9 cellular contexts compared by ENCODE assay signal in genomic region chr12:65232490-65233077, GRCh38. TPM values are rescaled to one million over a fixed set of nuclear protein-coding genes. Genes with fewer than 3 reads are reported as not detected.
DNase-seq lines count a peak whose midpoint lies in the region; ATAC-seq, FAIRE-seq and TF ChIP-seq lines count a peak whose summit lies in the region.
"Had no signal": no experiment of that assay in that cellular context is flagged by ENCODE, and none has a peak within 500 bp of the region (broad histone marks: within the 10 kb centered on the region; RNA-seq: fewer than 3 reads in every experiment).

No MANE protein-coding gene starts in this region.

- H3K4me3 ChIP-seq in HepG2 (replicated peaks in 1 of 3; ENCODE audit: insufficient read depth in 1 of 3, low read depth in 2 of 3, low read length in 3 of 3) = no peak overlapping the region
- H3K4me3 ChIP-seq in effector memory CD4-positive, alpha-beta T cell (ENCODE audit: insufficient read depth, low read depth, low read length, poor library complexity, severe bottlenecking) = no peak overlapping the region

- no peaks in the 10 kb centered on the region for H3K27me3 ChIP-seq in CD4-positive, alpha-beta T cell (ENCODE audit: control insufficient read depth, insufficient read depth, low read length)
- H3K27me3 ChIP-seq in HepG2 (ENCODE audit: control insufficient read depth in 1 of 2, insufficient read depth in 2 of 2, low read length in 2 of 2) = no peaks in the 10 kb centered on the region
- no peaks in the 10 kb centered on the region for H3K27me3 ChIP-seq in effector memory CD4-positive, alpha-beta T cell (replicated peaks; ENCODE audit: control insufficient read depth, insufficient read depth, low read length, poor library complexity, severe bottlenecking)

- H3K79me2 ChIP-seq in HepG2 (ENCODE audit: insufficient read depth, low read length) = peaks cover 6% of the 10 kb centered on the region

- no peaks in the 10 kb centered on the region for H3K27me3 Mint-ChIP-seq in CD4-positive, alpha-beta T cell
- H3K27me3 Mint-ChIP-seq in activated naive CD8-positive, alpha-beta T cell treated with anti-CD3 and anti-CD28 coated beads for 36 hours = no peaks in the 10 kb centered on the region

- H4K20me1 ChIP-seq in HepG2 (ENCODE audit: insufficient read depth, low read length) = no peaks in the 10 kb centered on the region

- no peak overlapping the region for H2AFZ ChIP-seq in HepG2 (ENCODE audit: low read length)

- no peak overlapping the region for H3K4me2 ChIP-seq in HepG2 (ENCODE audit: low read depth, low read length)

- DNase-seq in CD4-positive, alpha-beta T cell = no peak
- DNase-seq in activated naive CD8-positive, alpha-beta T cell treated with anti-CD3 and anti-CD28 coated beads for 36 hours = no peak
- DNase-seq in HepG2 (ENCODE audit: low spot score) = no peak
- no peak for DNase-seq in effector memory CD4-positive, alpha-beta T cell
- DNase-seq in activated CD4-positive, alpha-beta T cell treated with anti-CD3 and anti-CD28 coated beads for 1 hour = no peak
- DNase-seq in MV-4-11 (lab: John Stamatoyannopoulos, UW) = no peak
- DNase-seq in activated gamma-delta T cell treated with Interleukin-2 at 50 U/mL for 16 hours = no peak

- intact Hi-C loops in CD4-positive, alpha-beta T cell (cut with DNase I, micrococcal nuclease) = loop anchor here (1.0 to 10.0 kb wide), 3 partner anchors 341 to 430 kb away; no protein-coding TSS in a partner anchor
- intact Hi-C loops in HepG2 (cut with micrococcal nuclease; ENCODE audit: unreplicated experiment) = loop anchor here (1.0 kb wide), 1 partner anchor 341 kb away; no protein-coding TSS in a partner anchor

- FAIRE-seq in HepG2 (lab: Jason Lieb, UNC) = no peak

- in situ Hi-C loops in HepG2 (cut with HindIII; ENCODE audit: extremely low pct_ligation_motif_present, low pct_unique_long_range_greater_than_20kb) = no loop called here

- H3K9me3 Mint-ChIP-seq in CD4-positive, alpha-beta T cell = peaks cover 4% of the 10 kb centered on the region
- H3K9me3 Mint-ChIP-seq in activated naive CD8-positive, alpha-beta T cell treated with anti-CD3 and anti-CD28 coated beads for 36 hours = peaks cover 14% of the 10 kb centered on the region

- H3K36me3 Mint-ChIP-seq in CD4-positive, alpha-beta T cell (ENCODE audit: low read depth) = peaks cover 30% of the 10 kb centered on the region
- peaks cover 31% of the 10 kb centered on the region for H3K36me3 Mint-ChIP-seq in activated naive CD8-positive, alpha-beta T cell treated with anti-CD3 and anti-CD28 coated beads for 36 hours

- TF ChIP-seq CTCF in CD4-positive, alpha-beta T cell (IDR thresholded peaks at IDR 0.05) = peak; percentile 74
- TF ChIP-seq CTCF in HepG2 (CRISPR knock-in tag; IDR thresholded peaks at IDR 0.05) = no peak

- WGBS in HepG2 (ENCODE audit: low lambda C conversion rate) = 79% methylated on average over 3 of the region's 3 CpGs

- H3K27ac ChIP-seq in CD4-positive, alpha-beta T cell (ENCODE audit: low read depth, low read length) = no peak overlapping the region
- no peak overlapping the region for H3K27ac ChIP-seq in HepG2 (ENCODE audit: extremely low read length, insufficient read depth, low read length)
- H3K27ac ChIP-seq in effector memory CD4-positive, alpha-beta T cell (ENCODE audit: insufficient read depth, low read length, poor library complexity, severe bottlenecking) = no peak overlapping the region
- H3K27ac ChIP-seq: HL-60 had no signal

- H3K36me3 ChIP-seq in HepG2 (replicated peaks in 1 of 2; ENCODE audit: control insufficient read depth in 1 of 2, insufficient read depth in 2 of 2, low read length in 2 of 2) = peaks cover 0 to 13% of the 10 kb centered on the region in 2 experiments; a peak in 4 of 5 replicates
- H3K36me3 ChIP-seq in effector memory CD4-positive, alpha-beta T cell (ENCODE audit: control insufficient read depth, insufficient read depth, low read length) = peaks cover 10% of the 10 kb centered on the region

- H3K4me1 ChIP-seq in HepG2 (ENCODE audit: insufficient read depth, low read length) = no peaks in the 10 kb centered on the region
- no peaks in the 10 kb centered on the region for H3K4me1 ChIP-seq in effector memory CD4-positive, alpha-beta T cell (ENCODE audit: control insufficient read depth, insufficient read depth, low read length, poor library complexity, severe bottlenecking)

- TF ChIP-seq POLR2A in HepG2 (IDR thresholded peaks at IDR 0.05; ENCODE audit: insufficient read depth in 1 of 2, low read depth in 2 of 2, low read length in 2 of 2) = no peak

- no peak overlapping the region for H3K9ac ChIP-seq in HepG2 (ENCODE audit: insufficient read depth, low read depth, low read length)

- CTCF ChIA-PET in CD4-positive, alpha-beta T cell (lab: Charles Lee) = interaction anchor here (0.7 to 2.7 kb wide), 10 partner anchors 8 to 341 kb away, joined by 3 to 20 read pairs (median 4); partner anchors contain the start of gene LEMD3
- CTCF ChIA-PET in HepG2 (lab: Yijun Ruan, JAX; ENCODE audit: low intra/inter-chr PET ratio, low total read pairs) = no interaction called here

- peak overlapping the region; percentile 35 for H3K27ac Mint-ChIP-seq in CD4-positive, alpha-beta T cell
- peak overlapping the region; percentile 52 for H3K27ac Mint-ChIP-seq in activated naive CD8-positive, alpha-beta T cell treated with anti-CD3 and anti-CD28 coated beads for 36 hours

- no peak for TF ChIP-seq EP300 in HepG2 (IDR thresholded peaks at IDR 0.05; ENCODE audit: low read depth in 2 of 2, low read length in 2 of 2)
- TF ChIP-seq EP300 in HepG2 (CRISPR knock-in tag; IDR thresholded peaks at IDR 0.05; ENCODE audit: borderline replicate concordance) = no peak

- peaks cover 21% of the 10 kb centered on the region for H3K9me3 ChIP-seq in CD4-positive, alpha-beta T cell (ENCODE audit: control insufficient read depth, low read length)
- H3K9me3 ChIP-seq in HepG2 (ENCODE audit: low read length) = peaks cover 21% of the 10 kb centered on the region
- no peaks in the 10 kb centered on the region for H3K9me3 ChIP-seq in effector memory CD4-positive, alpha-beta T cell (ENCODE audit: control insufficient read depth, low read length)

- H3K4me1 Mint-ChIP-seq in CD4-positive, alpha-beta T cell (ENCODE audit: low read depth) = peaks cover 10% of the 10 kb centered on the region
- H3K4me1 Mint-ChIP-seq in activated naive CD8-positive, alpha-beta T cell treated with anti-CD3 and anti-CD28 coated beads for 36 hours = peaks cover 15% of the 10 kb centered on the region

- no TSS peak for BruUV-seq in HepG2 (replicated peaks; lab: Mats Ljungman, UMichigan)

- ATAC-seq in CD4-positive, alpha-beta T cell (ENCODE audit: poor library complexity) = peak; percentile 54
- ATAC-seq in HG02798 (IDR thresholded peaks at IDR 0.05; ENCODE audit: poor library complexity, unreplicated experiment) (peak; percentile 41), HepG2 (no peak)

- TF ChIP-seq RAD21 in HepG2 (CRISPR knock-in tag; IDR thresholded peaks at IDR 0.05) = no peak

- no peak overlapping the region for H3K4me3 Mint-ChIP-seq in CD4-positive, alpha-beta T cell
- no peak overlapping the region for H3K4me3 Mint-ChIP-seq in activated naive CD8-positive, alpha-beta T cell treated with anti-CD3 and anti-CD28 coated beads for 36 hours

- POLR2A ChIA-PET in CD4-positive, alpha-beta T cell (lab: Charles Lee) = interaction anchor here (0.6 to 2.0 kb wide), 2 partner anchors 63 to 177 kb away, joined by 3 to 7 read pairs; partner anchors contain the start of gene LEMD3
- POLR2A ChIA-PET in HepG2 (lab: Yijun Ruan, JAX) = no interaction called here

TF ChIP-seq in HepG2, 621 proteins besides CTCF, POLR2A, EP300 and RAD21:
- 0 out of 2 replicates have a peak, but pooled peaks have one; percentile 19 for TF ChIP-seq ARID3A (IDR thresholded peaks at IDR 0.05; ENCODE audit: low read depth, low read length)
- TF ChIP-seq SALL1 (CRISPR knock-in tag; IDR thresholded peaks at IDR 0.05) = no peak

RNA-seq across cellular contexts. Expression of gene MSRB3, which starts 45.9 kb away (rescaled TPM):
- total RNA-seq in CD4-positive, alpha-beta T cell = under 1 TPM in 1 of 2 experiments, not detected in 1; 0.17 TPM
- total RNA-seq in activated naive CD8-positive, alpha-beta T cell treated with anti-CD3 and anti-CD28 coated beads for 36 hours = not detected
- total RNA-seq in HepG2 (2016; rRNA removed; fragmentation: Illumina TruSeq; extraction: Trizol) = 1.4 and 1.5 TPM in 2 replicates
- total RNA-seq in HepG2 (2016; cell fraction: cytosol; rRNA removed; fragmentation: Illumina TruSeq; extraction: Trizol; ENCODE audit: low read depth) = 1.1 and 1.8 TPM in 2 replicates
- total RNA-seq in HepG2 (2016; cell fraction: insoluble cytoplasmic fraction; rRNA removed; fragmentation: Illumina TruSeq; extraction: Trizol) = 0.79 and 2.2 TPM in 2 replicates
- 0.96 and 1.7 TPM in 2 replicates for total RNA-seq in HepG2 (2016; cell fraction: membrane; rRNA removed; fragmentation: Illumina TruSeq; extraction: Trizol)
- 1.4 and 1.5 TPM in 2 replicates for total RNA-seq in HepG2 (2016; cell fraction: nucleus; rRNA removed; fragmentation: Illumina TruSeq; extraction: Trizol)
- polyA plus RNA-seq in HepG2 (2011; rRNA removed) = 1.6 and 1.9 TPM in 2 replicates
- 0.98 and 1.4 TPM in 2 replicates for polyA plus RNA-seq in HepG2 (2011; cell fraction: cytosol; rRNA removed)
- polyA plus RNA-seq in HepG2 (2011; cell fraction: nucleus; rRNA removed) = 0.59 and 0.96 TPM in 2 replicates
- 0.49 and 0.52 TPM in 2 replicates for polyA plus RNA-seq in HepG2 (2012)
- polyA plus RNA-seq in HepG2 (2016; cell fraction: cytosol; fragmentation: Illumina TruSeq; extraction: Trizol; ENCODE audit: low read depth) = 0.66 and 0.92 TPM in 2 replicates
- polyA plus RNA-seq in HepG2 (2016; cell fraction: insoluble cytoplasmic fraction; fragmentation: Illumina TruSeq; extraction: Trizol; ENCODE audit: low read depth) = 1.1 and 1.3 TPM in 2 replicates
- 0.57 and 1.9 TPM in 2 replicates for polyA plus RNA-seq in HepG2 (2016; cell fraction: membrane; fragmentation: Illumina TruSeq; extraction: Trizol; ENCODE audit: low read depth)
- polyA plus RNA-seq in HepG2 (2016; cell fraction: nucleus; fragmentation: Illumina TruSeq; extraction: Trizol; ENCODE audit: insufficient read depth, low read depth) = 1.8 TPM in 2 replicates
- polyA minus RNA-seq in HepG2 (2011; rRNA and poly(A)+ RNA removed; ENCODE audit: low replicate concordance) = 3.4 and 28.8 TPM in 2 replicates
- polyA minus RNA-seq in HepG2 (2011; cell fraction: cytosol; rRNA and poly(A)+ RNA removed) = 0.79 and 0.97 TPM in 2 replicates
- 5.0 and 5.9 TPM in 2 replicates for polyA minus RNA-seq in HepG2 (2011; cell fraction: nucleus; rRNA and poly(A)+ RNA removed)
